Comparison of ENCODE assay signal across 25 cellular contexts in the genomic region with DNA sequence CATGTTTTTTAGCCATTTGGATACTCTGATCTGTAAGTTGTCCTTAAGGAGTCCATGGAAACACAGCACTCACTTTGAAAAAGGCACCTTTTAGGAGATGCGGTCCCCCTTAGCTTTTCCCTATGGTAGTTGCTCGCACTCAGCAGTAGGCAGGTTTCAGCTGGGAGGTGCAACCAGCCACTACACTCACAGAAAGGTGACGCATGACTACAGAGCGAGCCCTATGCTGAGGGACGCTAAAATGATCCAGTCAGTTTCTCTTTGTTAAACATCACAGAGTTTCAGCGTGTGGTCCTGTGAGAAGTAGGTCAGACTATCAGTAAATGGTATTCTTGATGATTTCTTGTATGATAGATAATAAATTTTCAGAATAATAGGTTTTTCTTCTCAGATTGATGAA.
"Had no signal": no experiment of that assay in that cellular context is flagged by ENCODE, and none has a peak within 500 bp of the region (broad histone marks: within the 10 kb centered on the region; RNA-seq: fewer than 3 reads in every experiment).

No MANE protein-coding gene starts in this region.

- ATAC-seq: activated CD8-positive, alpha-beta T cell treated with anti-CD3 and anti-CD28 coated beads for 36 hours; activated naive CD8-positive, alpha-beta T cell treated with anti-CD3 and anti-CD28 coated beads, Interleukin-2, amount 50 U/mL, for 24 hours; activated T-cell treated with anti-CD3 and anti-CD28 coated beads, Interleukin-2, amount 50 U/mL, for 4 hours; body of pancreas; esophagus mucosa had no signal

- H3K27me3 Mint-ChIP-seq: activated CD8-positive, alpha-beta T cell treated with anti-CD3 and anti-CD28 coated beads for 36 hours; activated naive CD4-positive, alpha-beta T cell treated with anti-CD3 and anti-CD28 coated beads, Interleukin-2, amount 50 U/mL, for 24 hours; activated naive CD8-positive, alpha-beta T cell treated with anti-CD3 and anti-CD28 coated beads for 36 hours; activated naive CD8-positive, alpha-beta T cell treated with anti-CD3 and anti-CD28 coated beads, Interleukin-2, amount 50 U/mL, for 24 hours had no signal

- H3K27ac ChIP-seq: adrenal gland, body of pancreas, colonic mucosa had no signal

- H3K36me3 Mint-ChIP-seq: activated naive CD4-positive, alpha-beta T cell treated with anti-CD3 and anti-CD28 coated beads, Interleukin-2, amount 50 U/mL, for 24 hours; activated naive CD8-positive, alpha-beta T cell treated with anti-CD3 and anti-CD28 coated beads for 36 hours had no signal

- H3K9me3 ChIP-seq: adrenal gland, body of pancreas, colonic mucosa had no signal

- H3K4me1 Mint-ChIP-seq: activated naive CD4-positive, alpha-beta T cell treated with anti-CD3 and anti-CD28 coated beads, Interleukin-2, amount 50 U/mL, for 24 hours; activated naive CD8-positive, alpha-beta T cell treated with anti-CD3 and anti-CD28 coated beads for 36 hours; activated naive CD8-positive, alpha-beta T cell treated with anti-CD3 and anti-CD28 coated beads, Interleukin-2, amount 50 U/mL, for 24 hours had no signal

- H3K36me3 ChIP-seq: adrenal gland, colonic mucosa had no signal

- H3K4me1 ChIP-seq: adrenal gland, body of pancreas, colonic mucosa had no signal

- H3K4me3 ChIP-seq: adrenal gland, body of pancreas, colonic mucosa had no signal

- DNase-seq: activated CD4-positive, alpha-beta T cell treated with anti-CD3 and anti-CD28 coated beads for 48 hours; activated CD4-positive, alpha-beta T cell treated with anti-CD3 and anti-CD28 coated beads, Interleukin-2, amount 50 U/mL, for 1 hour; activated CD4-positive, alpha-beta T cell treated with anti-CD3 and anti-CD28 coated beads, Interleukin-2, amount 50 U/mL, for 48 hours; activated CD8-positive, alpha-beta memory T cell treated with anti-CD3 and anti-CD28 coated beads for 24 hours; activated CD8-positive, alpha-beta T cell treated with anti-CD3 and anti-CD28 coated beads for 36 hours; activated effector memory CD4-positive, alpha-beta T cell treated with anti-CD3 and anti-CD28 coated beads, Interleukin-2, amount 50 U/mL, for 16 hours; activated naive CD4-positive, alpha-beta T cell treated with anti-CD3 and anti-CD28 coated beads for 36 hours; activated naive CD8-positive, alpha-beta T cell treated with anti-CD3 and anti-CD28 coated beads for 36 hours; activated naive CD8-positive, alpha-beta T cell treated with anti-CD3 and anti-CD28 coated beads, Interleukin-2, amount 50 U/mL, for 24 hours; activated T-cell treated with anti-CD3 and anti-CD28 coated beads, Interleukin-2, amount 50 U/mL, for 4 hours; adrenal gland; amygdala; aorta; body of pancreas; caudate nucleus; cerebellar nuclear complex; colonic mucosa; effector CD8-positive, alpha-beta T cell; foreskin fibroblast; head of caudate nucleus; T-helper 2 cell had no signal

- H3K27ac Mint-ChIP-seq: activated CD8-positive, alpha-beta T cell treated with anti-CD3 and anti-CD28 coated beads for 36 hours; activated naive CD4-positive, alpha-beta T cell treated with anti-CD3 and anti-CD28 coated beads for 36 hours; activated naive CD4-positive, alpha-beta T cell treated with anti-CD3 and anti-CD28 coated beads, Interleukin-2, amount 50 U/mL, for 24 hours; activated naive CD8-positive, alpha-beta T cell treated with anti-CD3 and anti-CD28 coated beads for 36 hours; activated naive CD8-positive, alpha-beta T cell treated with anti-CD3 and anti-CD28 coated beads, Interleukin-2, amount 50 U/mL, for 24 hours; activated T-helper 1 cell treated with anti-CD3 and anti-CD28 coated beads, Interleukin-12 subunit alpha, Interleukin-12 subunit beta, Interleukin-2, Interleukin-4 antibody, amounts not matched to agents 30 ng/mL and 10 ng/mL and 1 ng/mL, durations not matched to agents 14 hours and 24 hours and 36 hours; activated T-helper 2 cell treated with anti-CD3 and anti-CD28 coated beads, Interferon-gamma antibody, Interleukin-2, Interleukin-4, amounts not matched to agents 10 μg/mL and 5 μg/mL and 100 μg/mL, durations not matched to agents 14 hours and 24 hours and 36 hours had no signal

- H3K9me3 Mint-ChIP-seq: activated naive CD4-positive, alpha-beta T cell treated with anti-CD3 and anti-CD28 coated beads for 36 hours; activated T-helper 1 cell treated with anti-CD3 and anti-CD28 coated beads, Interleukin-12 subunit alpha, Interleukin-12 subunit beta, Interleukin-2, Interleukin-4 antibody, amounts not matched to agents 30 ng/mL and 10 ng/mL and 1 ng/mL, durations not matched to agents 14 hours and 24 hours and 36 hours; activated T-helper 2 cell treated with anti-CD3 and anti-CD28 coated beads, Interferon-gamma antibody, Interleukin-2, Interleukin-4, amounts not matched to agents 10 μg/mL and 5 μg/mL and 100 μg/mL, durations not matched to agents 14 hours and 24 hours and 36 hours had no signal

- H3K27me3 ChIP-seq: adrenal gland, body of pancreas, colonic mucosa had no signal

- H3K4me3 Mint-ChIP-seq: activated CD8-positive, alpha-beta T cell treated with anti-CD3 and anti-CD28 coated beads for 36 hours; activated naive CD4-positive, alpha-beta T cell treated with anti-CD3 and anti-CD28 coated beads for 36 hours; activated naive CD4-positive, alpha-beta T cell treated with anti-CD3 and anti-CD28 coated beads, Interleukin-2, amount 50 U/mL, for 24 hours; activated naive CD8-positive, alpha-beta T cell treated with anti-CD3 and anti-CD28 coated beads for 36 hours; activated naive CD8-positive, alpha-beta T cell treated with anti-CD3 and anti-CD28 coated beads, Interleukin-2, amount 50 U/mL, for 24 hours; activated T-cell treated with anti-CD3 and anti-CD28 coated beads, Interleukin-2, amount 50 U/mL, for 4 hours; activated T-helper 1 cell treated with anti-CD3 and anti-CD28 coated beads, Interleukin-12 subunit alpha, Interleukin-12 subunit beta, Interleukin-2, Interleukin-4 antibody, amounts not matched to agents 30 ng/mL and 10 ng/mL and 1 ng/mL, durations not matched to agents 14 hours and 24 hours and 36 hours had no signal
